In the genomic region with DNA sequence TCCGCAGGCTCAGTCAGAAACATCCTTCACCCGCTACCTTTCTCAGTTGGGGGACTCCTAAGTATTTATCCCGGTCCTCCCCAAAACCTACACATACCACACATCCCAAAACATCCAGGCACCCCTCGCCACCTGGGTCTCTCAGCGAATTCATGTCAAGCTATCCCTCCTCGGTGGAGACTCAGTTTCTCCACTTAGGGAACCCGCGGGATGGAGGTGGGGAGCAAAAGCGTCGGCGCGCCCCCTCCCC, we compare ENCODE assay signal across 8 cellular contexts. TPM values are rescaled to one million over a fixed set of nuclear protein-coding genes. Genes with fewer than 3 reads are reported as not detected.
DNase-seq lines count a peak whose midpoint lies in the region; ATAC-seq and TF ChIP-seq lines count a peak whose summit lies in the region.

No MANE protein-coding gene starts in this region.

- peaks cover 3 to 6% of the 10 kb centered on the region in 2 donors for H3K36me3 Mint-ChIP-seq in stimulated activated naive B cell treated with anti-CD40 and anti-IgM and Interleukin-4, amounts not matched to agents 10 μg/mL and 1 μg/mL and 100 μg/mL, for 72 hours

- no peak overlapping the region; the same call in 1 of the 2 replicates for H2AFZ ChIP-seq in SK-N-SH (ENCODE audit: low read depth)

- TF ChIP-seq CTCF in SK-N-SH (IDR thresholded peaks at IDR 0.05) (no peak), WI38 (IDR thresholded peaks at IDR 0.05; ENCODE audit: low read depth, low read length) (no peak)

- H3K9ac ChIP-seq in SK-N-SH: peak overlapping the region; percentile 76

- WGBS in SK-N-SH (ENCODE audit: low lambda C conversion rate): 0% methylated on average over 7 of the region's 12 CpGs

- peaks cover 0 to 5% of the 10 kb centered on the region in 2 experiments for H3K36me3 ChIP-seq in SK-N-SH (replicated peaks in 1 of 2; ENCODE audit: control insufficient read depth in 1 of 2, insufficient read depth in 2 of 2, low read length in 1 of 2)

- no peak for TF ChIP-seq RAD21 in SK-N-SH (IDR thresholded peaks at IDR 0.05; ENCODE audit: low read length)

- H3F3A ChIP-seq in SK-N-SH (replicated peaks; ENCODE audit: insufficient read depth): peaks cover 27% of the 10 kb centered on the region

- H3K27ac ChIP-seq in SK-N-SH (ENCODE audit: low read depth in 2 of 2, low read length in 1 of 2): peak overlapping the region; percentile 92 to 94

- peak overlapping the region; percentile 99 for H3K27ac Mint-ChIP-seq in stimulated activated naive B cell treated with anti-CD40 and anti-IgM and Interleukin-4, amounts not matched to agents 10 μg/mL and 1 μg/mL and 100 μg/mL, for 72 hours

- H3K4me1 Mint-ChIP-seq in stimulated activated naive B cell treated with anti-CD40 and anti-IgM and Interleukin-4, amounts not matched to agents 10 μg/mL and 1 μg/mL and 100 μg/mL, for 72 hours: peaks cover 37 to 69% of the 10 kb centered on the region in 2 donors

- H3K9me2 ChIP-seq in SK-N-SH: no peaks in the 10 kb centered on the region

- H3K4me1 ChIP-seq in SK-N-SH (ENCODE audit: control insufficient read depth in 1 of 2, insufficient read depth in 2 of 2, low read depth in 1 of 2, low read length in 1 of 2): peaks cover 19 to 33% of the 10 kb centered on the region in 2 experiments

- no peaks in the 10 kb centered on the region for H4K20me1 ChIP-seq in SK-N-SH (ENCODE audit: insufficient read depth)

- peaks cover 32% of the 10 kb centered on the region for H3K79me2 ChIP-seq in SK-N-SH (ENCODE audit: insufficient read depth)

- POLR2A ChIA-PET in SK-N-SH (lab: Yijun Ruan, JAX): interaction anchor here (0.9 to 1.2 kb wide), 3 partner anchors 17 to 40 kb away, joined by 3 to 8 read pairs (median 5); partner anchors contain the start of genes PYGO2 and SHC1

- DNase-seq in SK-N-SH (no peak), hepatic stellate cell (ENCODE audit: low spot score) (peak; percentile 32), islet precursor cell (no peak), NCI-H226 (no peak), GDM1 (lab: John Stamatoyannopoulos, UW) (no peak)
- no peak for DNase-seq in stimulated activated naive B cell treated with anti-CD40 and anti-IgM and Interleukin-4, amounts not matched to agents 10 μg/mL and 1 μg/mL and 100 μg/mL, for 72 hours

- CTCF ChIA-PET in SK-N-SH (lab: Yijun Ruan, JAX): interaction anchor here (0.8 to 14.0 kb wide), 14 partner anchors 14 to 171 kb away, joined by 3 to 640 read pairs (median 4); partner anchors contain the start of genes ADAM15, CKS1B, DCST1 and DCST2

- H3K27me3 Mint-ChIP-seq in stimulated activated naive B cell treated with anti-CD40 and anti-IgM and Interleukin-4, amounts not matched to agents 10 μg/mL and 1 μg/mL and 100 μg/mL, for 72 hours: no peaks in the 10 kb centered on the region

- TF ChIP-seq EP300 in SK-N-SH (IDR thresholded peaks at IDR 0.05; ENCODE audit: borderline replicate concordance in 1 of 2, low read depth in 1 of 2, low read length in 1 of 2): no peak

- no peak for ATAC-seq in SK-N-SH treated with all-trans-retinoic acid at 6 μM for 48 hours
- no peak for ATAC-seq in stimulated activated naive B cell treated with anti-CD40 and anti-IgM and Interleukin-4, amounts not matched to agents 10 μg/mL and 1 μg/mL and 100 μg/mL, for 72 hours (replicated peaks)

- H3K4me2 ChIP-seq in SK-N-SH: peak overlapping the region; percentile 96

- no peaks in the 10 kb centered on the region for H3K9me3 Mint-ChIP-seq in stimulated activated naive B cell treated with anti-CD40 and anti-IgM and Interleukin-4, amounts not matched to agents 10 μg/mL and 1 μg/mL and 100 μg/mL, for 72 hours

- H3K27me3 ChIP-seq in SK-N-SH (ENCODE audit: insufficient read depth): no peaks in the 10 kb centered on the region

- peak overlapping the region; percentile 97 to 98 for H3K4me3 Mint-ChIP-seq in stimulated activated naive B cell treated with anti-CD40 and anti-IgM and Interleukin-4, amounts not matched to agents 10 μg/mL and 1 μg/mL and 100 μg/mL, for 72 hours

- H3K9me3 ChIP-seq in SK-N-SH: no peaks in the 10 kb centered on the region

- H3K4me3 ChIP-seq in SK-N-SH (ENCODE audit: low read depth in 2 of 2, low read length in 1 of 2): peak overlapping the region; percentile 57 to 71
- H3K4me3 ChIP-seq in WI38 (ENCODE audit: low read depth, low read length): peak overlapping the region; percentile 81

TF ChIP-seq in SK-N-SH, 30 proteins besides CTCF, POLR2A, EP300 and RAD21 (continues in another document):
- TF ChIP-seq MXI1 (IDR thresholded peaks at IDR 0.05; ENCODE audit: low read depth, low read length) (no peak), ELF1 (IDR thresholded peaks at IDR 0.05) (no peak), RCOR1 (IDR thresholded peaks at IDR 0.05; ENCODE audit: low read length) (no peak), RFX5 (IDR thresholded peaks at IDR 0.05; ENCODE audit: low read length) (no peak), MEF2A (IDR thresholded peaks at IDR 0.05; ENCODE audit: borderline replicate concordance, low read depth) (no peak), GABPA (IDR thresholded peaks at IDR 0.05; ENCODE audit: low read depth) (no peak), TCF12 (IDR thresholded peaks at IDR 0.05) (no peak), FOXJ3 (CRISPR knock-in tag; IDR thresholded peaks at IDR 0.05) (no peak), CHD2 (IDR thresholded peaks at IDR 0.05; ENCODE audit: low read length, partially characterized antibody) (no peak), POLR2AphosphoS5 (IDR thresholded peaks at IDR 0.05; ENCODE audit: low read depth, low read length) (no peak)
- TF ChIP-seq, protein P1, sequence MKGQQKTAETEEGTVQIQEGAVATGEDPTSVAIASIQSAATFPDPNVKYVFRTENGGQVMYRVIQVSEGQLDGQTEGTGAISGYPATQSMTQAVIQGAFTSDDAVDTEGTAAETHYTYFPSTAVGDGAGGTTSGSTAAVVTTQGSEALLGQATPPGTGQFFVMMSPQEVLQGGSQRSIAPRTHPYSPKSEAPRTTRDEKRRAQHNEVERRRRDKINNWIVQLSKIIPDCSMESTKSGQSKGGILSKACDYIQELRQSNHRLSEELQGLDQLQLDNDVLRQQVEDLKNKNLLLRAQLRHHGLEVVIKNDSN (IDR thresholded peaks at IDR 0.05; ENCODE audit: borderline replicate concordance, low read depth): no peak
- TF ChIP-seq, protein P2, sequence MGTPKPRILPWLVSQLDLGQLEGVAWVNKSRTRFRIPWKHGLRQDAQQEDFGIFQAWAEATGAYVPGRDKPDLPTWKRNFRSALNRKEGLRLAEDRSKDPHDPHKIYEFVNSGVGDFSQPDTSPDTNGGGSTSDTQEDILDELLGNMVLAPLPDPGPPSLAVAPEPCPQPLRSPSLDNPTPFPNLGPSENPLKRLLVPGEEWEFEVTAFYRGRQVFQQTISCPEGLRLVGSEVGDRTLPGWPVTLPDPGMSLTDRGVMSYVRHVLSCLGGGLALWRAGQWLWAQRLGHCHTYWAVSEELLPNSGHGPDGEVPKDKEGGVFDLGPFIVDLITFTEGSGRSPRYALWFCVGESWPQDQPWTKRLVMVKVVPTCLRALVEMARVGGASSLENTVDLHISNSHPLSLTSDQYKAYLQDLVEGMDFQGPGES (IDR thresholded peaks at IDR 0.05; ENCODE audit: low read depth, low read length): no peak

TF ChIP-seq in SK-N-SH treated with all-trans-retinoic acid at 6 μM for 48 hours, 23 proteins besides CTCF, POLR2A, EP300 and RAD21 (continues in another document):
- no peak for TF ChIP-seq ZFP3 (CRISPR knock-in tag; IDR thresholded peaks at IDR 0.05)
- no peak for TF ChIP-seq RARB (CRISPR knock-in tag; IDR thresholded peaks at IDR 0.05)
- no peak for TF ChIP-seq TOX (CRISPR knock-in tag; IDR thresholded peaks at IDR 0.05; ENCODE audit: borderline replicate concordance)
- no peak for TF ChIP-seq BACH2 (CRISPR knock-in tag; IDR thresholded peaks at IDR 0.05; ENCODE audit: borderline replicate concordance)
- TF ChIP-seq, protein P3, sequence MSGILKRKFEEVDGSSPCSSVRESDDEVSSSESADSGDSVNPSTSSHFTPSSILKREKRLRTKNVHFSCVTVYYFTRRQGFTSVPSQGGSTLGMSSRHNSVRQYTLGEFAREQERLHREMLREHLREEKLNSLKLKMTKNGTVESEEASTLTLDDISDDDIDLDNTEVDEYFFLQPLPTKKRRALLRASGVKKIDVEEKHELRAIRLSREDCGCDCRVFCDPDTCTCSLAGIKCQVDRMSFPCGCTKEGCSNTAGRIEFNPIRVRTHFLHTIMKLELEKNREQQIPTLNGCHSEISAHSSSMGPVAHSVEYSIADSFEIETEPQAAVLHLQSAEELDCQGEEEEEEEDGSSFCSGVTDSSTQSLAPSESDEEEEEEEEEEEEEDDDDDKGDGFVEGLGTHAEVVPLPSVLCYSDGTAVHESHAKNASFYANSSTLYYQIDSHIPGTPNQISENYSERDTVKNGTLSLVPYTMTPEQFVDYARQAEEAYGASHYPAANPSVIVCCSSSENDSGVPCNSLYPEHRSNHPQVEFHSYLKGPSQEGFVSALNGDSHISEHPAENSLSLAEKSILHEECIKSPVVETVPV (CRISPR knock-in tag; IDR thresholded peaks at IDR 0.05): no peak
- TF ChIP-seq ARNTL (CRISPR knock-in tag; IDR thresholded peaks at IDR 0.05; ENCODE audit: borderline replicate concordance, low read depth): no peak

RNA-seq across cellular contexts. Expression of gene ZBTB7B, which starts 1.2 kb away (rescaled TPM):
- polyA plus RNA-seq in SK-N-SH (2012; rRNA removed): 15.7 and 22.1 TPM in 2 replicates
- 5.6 and 9.5 TPM in 2 replicates for polyA plus RNA-seq in SK-N-SH (2012; cell fraction: cytosol; rRNA removed)
- 51.6 and 52.3 TPM in 2 replicates for polyA plus RNA-seq in SK-N-SH (2012; cell fraction: nucleus; rRNA removed)

RNA-seq across cellular contexts. Expression of gene LENEP, which starts 8.0 kb away (rescaled TPM):
- polyA plus RNA-seq in SK-N-SH (2012; rRNA removed): 0.26 TPM in 1 of 2 replicates, not detected in the other
- not detected in 2 replicates for polyA plus RNA-seq in SK-N-SH (2012; cell fraction: cytosol; rRNA removed)
- 0.13 and 0.40 TPM in 2 replicates for polyA plus RNA-seq in SK-N-SH (2012; cell fraction: nucleus; rRNA removed)

RNA-seq across cellular contexts. Expression of gene FLAD1, which starts 18.2 kb away (rescaled TPM):
- polyA plus RNA-seq in SK-N-SH (2012; rRNA removed): 50.8 and 56.2 TPM in 2 replicates
- 21.8 and 32.1 TPM in 2 replicates for polyA plus RNA-seq in SK-N-SH (2012; cell fraction: cytosol; rRNA removed)
- polyA plus RNA-seq in SK-N-SH (2012; cell fraction: nucleus; rRNA removed): 130 and 147 TPM in 2 replicates

RNA-seq across cellular contexts. Expression of gene CKS1B, which starts 26.9 kb away (rescaled TPM):
- polyA plus RNA-seq in SK-N-SH (2012; rRNA removed): 256 and 308 TPM in 2 replicates
- polyA plus RNA-seq in SK-N-SH (2012; cell fraction: cytosol; rRNA removed): 286 and 340 TPM in 2 replicates
- polyA plus RNA-seq in SK-N-SH (2012; cell fraction: nucleus; rRNA removed): 86.1 and 118 TPM in 2 replicates

RNA-seq across cellular contexts. Expression of gene SHC1, which starts 30.8 kb away (rescaled TPM):
- polyA plus RNA-seq in SK-N-SH (2012; rRNA removed): 338 and 395 TPM in 2 replicates
- 199 and 274 TPM in 2 replicates for polyA plus RNA-seq in SK-N-SH (2012; cell fraction: cytosol; rRNA removed)
- 1,066 and 1,388 TPM in 2 replicates for polyA plus RNA-seq in SK-N-SH (2012; cell fraction: nucleus; rRNA removed)
